Comparison of ENCODE assay signal across 1 cellular context in genomic region chr19:38434549-38435051, GRCh38.
TF ChIP-seq lines count a peak whose summit lies in the region.

No MANE protein-coding gene starts in this region.

TF ChIP-seq in HEK293, 187 proteins besides CTCF, POLR2A, EP300 and RAD21 (continued from another document and continues in another):
- TF ChIP-seq SCRT1 (tag by site-specific recombination; IDR thresholded peaks at IDR 0.05; ENCODE audit: borderline replicate concordance) (peak; percentile 95), ZSCAN23 (tag by site-specific recombination; IDR thresholded peaks at IDR 0.05) (no peak), ZFP69B (tag by site-specific recombination; IDR thresholded peaks at IDR 0.05) (no peak), KLF9 (tag by site-specific recombination; IDR thresholded peaks at IDR 0.05; ENCODE audit: low read depth) (0 out of 2 replicates have a peak, but pooled peaks have one; percentile 34), HOXA7 (CRISPR knock-in tag; IDR thresholded peaks at IDR 0.05; ENCODE audit: borderline replicate concordance) (no peak), ZNF473 (tag by site-specific recombination; IDR thresholded peaks at IDR 0.05) (no peak), REPIN1 (tag by site-specific recombination; IDR thresholded peaks at IDR 0.05; ENCODE audit: low read depth) (no peak), ZBTB10 (tag by site-specific recombination; IDR thresholded peaks at IDR 0.05) (no peak), ZNF544 (tag by site-specific recombination; IDR thresholded peaks at IDR 0.05) (no peak), ZNF350 (tag by site-specific recombination; IDR thresholded peaks at IDR 0.05) (no peak), ZFHX2 (tag by site-specific recombination; conservative IDR thresholded peaks at IDR 0.05) (no peak), MZF1 (tag by site-specific recombination; IDR thresholded peaks at IDR 0.05; ENCODE audit: borderline replicate concordance) (no peak), ZNF561 (tag by site-specific recombination; IDR thresholded peaks at IDR 0.05; ENCODE audit: borderline replicate concordance) (no peak; the same call in 1 of the 2 replicates), TRIM28 (IDR thresholded peaks at IDR 0.05; ENCODE audit: borderline replicate concordance, low read length) (no peak), ZNF248 (tag by site-specific recombination; IDR thresholded peaks at IDR 0.05) (no peak), ZNF623 (tag by site-specific recombination; IDR thresholded peaks at IDR 0.05) (no peak), PRDM4 (tag by site-specific recombination; IDR thresholded peaks at IDR 0.05) (no peak), ZNF280D (tag by site-specific recombination; IDR thresholded peaks at IDR 0.05) (no peak), ZBTB21 (tag by site-specific recombination; IDR thresholded peaks at IDR 0.05) (no peak), ZBTB6 (tag by site-specific recombination; IDR thresholded peaks at IDR 0.05) (no peak), ZNF266 (tag by site-specific recombination; IDR thresholded peaks at IDR 0.05; ENCODE audit: low read depth) (no peak), ZNF837 (tag by site-specific recombination; IDR thresholded peaks at IDR 0.05) (no peak), ZNF580 (tag by site-specific recombination; IDR thresholded peaks at IDR 0.05) (no peak), ZNF488 (tag by site-specific recombination; IDR thresholded peaks at IDR 0.05) (no peak), ZNF394 (tag by site-specific recombination; IDR thresholded peaks at IDR 0.05; ENCODE audit: borderline replicate concordance) (no peak), ZNF596 (tag by site-specific recombination; IDR thresholded peaks at IDR 0.05) (0 out of 2 replicates have a peak, but pooled peaks have one; percentile 30), ZIC2 (tag by site-specific recombination; IDR thresholded peaks at IDR 0.05) (peak; percentile 84), ZNF677 (tag by site-specific recombination; IDR thresholded peaks at IDR 0.05) (no peak), GFI1B (tag by site-specific recombination; IDR thresholded peaks at IDR 0.05) (no peak), ZNF768 (tag by site-specific recombination; IDR thresholded peaks at IDR 0.05) (no peak), ZNF23 (tag by site-specific recombination; IDR thresholded peaks at IDR 0.05; ENCODE audit: borderline replicate concordance) (no peak), HIC1 (tag by site-specific recombination; IDR thresholded peaks at IDR 0.05) (no peak), FEZF1 (tag by site-specific recombination; IDR thresholded peaks at IDR 0.05) (no peak), HOXD13 (CRISPR knock-in tag; IDR thresholded peaks at IDR 0.05; ENCODE audit: borderline replicate concordance) (no peak), KLF8 (tag by site-specific recombination; IDR thresholded peaks at IDR 0.05) (no peak), WT1 (tag by site-specific recombination; IDR thresholded peaks at IDR 0.05) (0 out of 2 replicates have a peak, but pooled peaks have one; percentile 30), RBAK (tag by site-specific recombination; IDR thresholded peaks at IDR 0.05) (no peak), ZNF830 (tag by site-specific recombination; IDR thresholded peaks at IDR 0.05; ENCODE audit: low read depth) (no peak), SP7 (tag by site-specific recombination; IDR thresholded peaks at IDR 0.05) (no peak), KLF10 (tag by site-specific recombination; IDR thresholded peaks at IDR 0.05) (no peak), ZNF560 (tag by site-specific recombination; IDR thresholded peaks at IDR 0.05; ENCODE audit: borderline replicate concordance) (no peak), AEBP2 (tag by site-specific recombination; IDR thresholded peaks at IDR 0.05; ENCODE audit: borderline replicate concordance) (no peak), ZNF521 (tag by site-specific recombination; IDR thresholded peaks at IDR 0.05) (no peak), ZNF169 (tag by site-specific recombination; IDR thresholded peaks at IDR 0.05) (no peak), PRDM10 (tag by site-specific recombination; IDR thresholded peaks at IDR 0.05) (no peak), ZNF202 (tag by site-specific recombination; IDR thresholded peaks at IDR 0.05; ENCODE audit: borderline replicate concordance) (no peak), ZFP37 (tag by site-specific recombination; IDR thresholded peaks at IDR 0.05) (no peak), ZNF132 (tag by site-specific recombination; IDR thresholded peaks at IDR 0.05; ENCODE audit: borderline replicate concordance) (no peak), ZBTB48 (tag by site-specific recombination; IDR thresholded peaks at IDR 0.05) (no peak), ZNF211 (tag by site-specific recombination; IDR thresholded peaks at IDR 0.05; ENCODE audit: low read depth) (no peak), ZNF510 (tag by site-specific recombination; IDR thresholded peaks at IDR 0.05; ENCODE audit: insufficient replicate concordance) (no peak)
